ENCODE assay signal across 8 cellular contexts in the genomic region with DNA sequence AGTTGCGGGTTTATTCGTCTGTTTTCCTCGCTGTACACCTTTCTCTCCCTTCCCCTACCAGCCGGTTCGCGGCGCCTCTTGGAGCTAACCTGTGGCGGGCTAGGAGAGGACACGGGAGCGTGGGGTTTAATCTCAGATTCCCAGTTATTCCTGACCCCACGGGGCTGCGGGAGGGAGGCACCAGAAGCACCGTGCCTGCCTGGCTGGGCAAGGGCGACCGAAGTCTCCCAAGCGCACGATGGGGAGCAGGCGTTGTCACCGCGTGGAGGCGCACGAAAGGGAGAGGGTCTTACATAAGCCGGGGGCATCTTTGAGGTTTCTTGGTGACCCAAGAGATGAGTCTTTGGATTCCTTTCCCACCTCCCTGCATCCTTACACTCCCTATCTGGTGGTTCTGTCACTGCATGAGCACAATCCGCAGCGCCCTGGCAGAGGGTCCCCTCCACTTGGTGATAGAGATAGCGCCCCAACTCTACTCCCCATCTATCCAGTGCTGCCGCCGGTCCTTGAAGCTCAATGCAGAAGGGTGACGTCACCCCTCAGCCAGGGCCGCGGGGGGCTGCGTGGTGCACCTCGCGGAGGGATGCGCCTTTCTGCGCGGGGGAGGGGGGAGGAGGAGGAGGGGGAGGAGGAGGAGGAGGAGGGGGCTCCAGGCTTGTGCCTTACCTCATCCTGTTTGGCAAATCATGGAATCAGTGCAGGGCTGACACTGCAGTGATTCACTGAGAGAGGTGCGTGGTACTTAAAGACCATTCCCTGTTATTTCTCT. TPM values are rescaled to one million over a fixed set of nuclear protein-coding genes. Genes with fewer than 3 reads are reported as not detected.
DNase-seq lines count a peak whose midpoint lies in the region; ATAC-seq, FAIRE-seq and TF ChIP-seq lines count a peak whose summit lies in the region.

No MANE protein-coding gene starts in this region.

- H3K4me3 ChIP-seq in endothelial cell of umbilical vein (replicated peaks in 1 of 3; ENCODE audit: insufficient read depth in 1 of 3, low read depth in 1 of 3, low read length in 3 of 3) = peak overlapping the region; percentile 50 to 69 (median 61)
- H3K4me3 ChIP-seq in muscle layer of colon (ENCODE audit: low read depth in 1 of 2, low read length in 2 of 2) = peak overlapping the region; percentile 39 to 48
- peak overlapping the region; percentile 26 to 65 (median 48) for H3K4me3 ChIP-seq in transverse colon

- no peaks in the 10 kb centered on the region for H3K27me3 ChIP-seq in endothelial cell of umbilical vein (ENCODE audit: control insufficient read depth in 2 of 2, insufficient read depth in 2 of 2, low read length in 2 of 2)
- H3K27me3 ChIP-seq in muscle layer of colon (ENCODE audit: control insufficient read depth in 1 of 2, insufficient read depth in 2 of 2, low read length in 2 of 2) = peaks cover 0 to 6% of the 10 kb centered on the region in 2 donors
- H3K27me3 ChIP-seq in transverse colon = no peaks in the 10 kb centered on the region

- H3K9me3 ChIP-seq in endothelial cell of umbilical vein (replicated peaks; ENCODE audit: control insufficient read depth, insufficient read depth, low read length) = no peaks in the 10 kb centered on the region
- no peaks in the 10 kb centered on the region for H3K9me3 ChIP-seq in muscle layer of colon (ENCODE audit: low read length)
- H3K9me3 ChIP-seq in transverse colon = no peaks in the 10 kb centered on the region

- TF ChIP-seq CTCF in endothelial cell of umbilical vein (IDR thresholded peaks at IDR 0.05; ENCODE audit: extremely low read depth in 1 of 2, insufficient read depth in 1 of 2, low read depth in 1 of 2, low read length in 2 of 2) (no peak), transverse colon (IDR thresholded peaks at IDR 0.05) (no peak)

- in situ Hi-C loops in transverse colon (cut with MboI; ENCODE audit: low pct_ligation_motif_present in 1 of 4, low pct_unique_long_range_greater_than_20kb in 1 of 4, low sequenced_read_pairs in 3 of 4) = no loop called here

- H3K79me2 ChIP-seq in endothelial cell of umbilical vein (ENCODE audit: control insufficient read depth, insufficient read depth, low read length) = no peaks in the 10 kb centered on the region

- H3K9me1 ChIP-seq in endothelial cell of umbilical vein (replicated peaks; ENCODE audit: control insufficient read depth, extremely low read depth, insufficient read depth, low read length) = no peaks in the 10 kb centered on the region

- TF ChIP-seq POLR2A in endothelial cell of umbilical vein (IDR thresholded peaks at IDR 0.05; ENCODE audit: low read depth, low read length) = no peak
- no peak for TF ChIP-seq POLR2A in transverse colon (IDR thresholded peaks at IDR 0.05)

- H2AFZ ChIP-seq in endothelial cell of umbilical vein (ENCODE audit: low read depth, low read length) = peak overlapping the region; percentile 48

- CTCF ChIA-PET in endothelial cell of umbilical vein (lab: Charles Lee) = no interaction called here

- H3K9ac ChIP-seq in endothelial cell of umbilical vein (replicated peaks; ENCODE audit: extremely low read depth, insufficient read depth, low read length) (no peak overlapping the region), muscle layer of colon (ENCODE audit: low read length) (no peak overlapping the region)

- peak; percentile 21 for FAIRE-seq in endothelial cell of umbilical vein (lab: Jason Lieb, UNC)

- H4K20me1 ChIP-seq in endothelial cell of umbilical vein (replicated peaks; ENCODE audit: control insufficient read depth, extremely low read depth, insufficient read depth, low read length) = no peaks in the 10 kb centered on the region

- H3K36me3 ChIP-seq in endothelial cell of umbilical vein (ENCODE audit: control insufficient read depth in 2 of 2, extremely low read depth in 1 of 2, insufficient read depth in 2 of 2, low read length in 2 of 2) = no peaks in the 10 kb centered on the region
- H3K36me3 ChIP-seq in muscle layer of colon (ENCODE audit: insufficient read depth, low read length) = no peaks in the 10 kb centered on the region
- no peaks in the 10 kb centered on the region for H3K36me3 ChIP-seq in transverse colon

- H3K4me2 ChIP-seq in endothelial cell of umbilical vein (ENCODE audit: insufficient read depth, low read length) = peak overlapping the region; percentile 60

- WGBS in transverse colon (ENCODE audit: low coverage in 1 of 2), 2 donors = 60% methylated on average over 25 of the region's 38 CpGs; no CpG with 5 or more reads in 1 of the 2 donors

- POLR2A ChIA-PET in endothelial cell of umbilical vein (lab: Charles Lee) = no interaction called here

- no peak overlapping the region for H3K27ac ChIP-seq in endothelial cell of umbilical vein (ENCODE audit: insufficient read depth, low read depth, low read length)
- H3K27ac ChIP-seq in muscle layer of colon (ENCODE audit: low read depth, low read length) = peak overlapping the region; percentile 9
- H3K27ac ChIP-seq in transverse colon = peak overlapping the region; percentile 65 to 77 (median 70)

- peak; percentile 65 for DNase-seq in Right ventricle myocardium inferior (ENCODE audit: missing footprints)
- no peak for DNase-seq in cardiac septum (ENCODE audit: low spot score)
- peak; percentile 1 to 10 for DNase-seq in activated CD4-positive, alpha-beta T cell treated with anti-CD3 and anti-CD28 coated beads, Interleukin-2, amount 50 U/mL, for 48 hours
- DNase-seq in endothelial cell of umbilical vein (ENCODE audit: low read depth, low spot score) = no peak
- DNase-seq in transverse colon = peak; percentile 22
- DNase-seq in T1000 (lab: John Stamatoyannopoulos, UW) = no peak

- dilution Hi-C loops in endothelial cell of umbilical vein (cut with MboI; ENCODE audit: extremely low pct_ligation_motif_present, low sequenced_read_pairs) = no loop called here

- intact Hi-C loops in Right ventricle myocardium inferior (cut with DNase I) (loop anchor here (5.0 kb wide), 1 partner anchor 90 kb away; no protein-coding TSS in a partner anchor), cardiac septum (cut with DNase I) (no loop called here), endothelial cell of umbilical vein (cut with micrococcal nuclease) (no loop called here), transverse colon (cut with DNase I; ENCODE audit: low total_unique reads) (no loop called here)

- ATAC-seq in Right ventricle myocardium inferior = peak; percentile 27
- no peak for ATAC-seq in HG02938 (IDR thresholded peaks at IDR 0.05; ENCODE audit: unreplicated experiment)

- no TSS peak for BruUV-seq in endothelial cell of umbilical vein (replicated peaks; lab: Mats Ljungman, UMichigan)

- H3K4me1 ChIP-seq in endothelial cell of umbilical vein (ENCODE audit: control insufficient read depth, extremely low read depth, insufficient read depth, low read length) (peaks cover 16% of the 10 kb centered on the region), muscle layer of colon (ENCODE audit: insufficient read depth, low read length) (no peaks in the 10 kb centered on the region), transverse colon (peaks cover 0 to 6% (median 0%) of the 10 kb centered on the region in 4 donors)

- TF ChIP-seq EP300 in transverse colon (IDR thresholded peaks at IDR 0.05; ENCODE audit: low read depth) = no peak

TF ChIP-seq in endothelial cell of umbilical vein, 7 proteins besides CTCF, POLR2A, EP300 and RAD21:
- TF ChIP-seq FOS (IDR thresholded peaks at IDR 0.05; ENCODE audit: borderline replicate concordance, insufficient read depth, low read length) = no peak
- no peak for TF ChIP-seq EZH2 (IDR thresholded peaks at IDR 0.05; ENCODE audit: borderline replicate concordance, low read depth, low read length, severe bottlenecking)
- TF ChIP-seq, protein P1, sequence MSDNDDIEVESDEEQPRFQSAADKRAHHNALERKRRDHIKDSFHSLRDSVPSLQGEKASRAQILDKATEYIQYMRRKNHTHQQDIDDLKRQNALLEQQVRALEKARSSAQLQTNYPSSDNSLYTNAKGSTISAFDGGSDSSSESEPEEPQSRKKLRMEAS (IDR thresholded peaks at IDR 0.05; ENCODE audit: insufficient read depth, insufficient read length) = no peak
- TF ChIP-seq GATA2 (IDR thresholded peaks at IDR 0.05; ENCODE audit: insufficient read depth, insufficient read length, low read depth, low read length) = no peak
- TF ChIP-seq JUN (IDR thresholded peaks at IDR 0.05; ENCODE audit: borderline replicate concordance, insufficient read depth, insufficient read length, low read depth) = no peak
- no peak for TF ChIP-seq MYC (IDR thresholded peaks at IDR 0.05; ENCODE audit: low read depth, low read length)
- TF ChIP-seq POLR2AphosphoS5 (IDR thresholded peaks at IDR 0.05; ENCODE audit: insufficient read depth, low read depth, low read length) = no peak

RNA-seq across cellular contexts. Expression of gene TSPAN7, which starts 0.8 kb away (rescaled TPM):
- total RNA-seq in Right ventricle myocardium inferior (26.5 TPM), cardiac septum (13.0 TPM), endothelial cell of umbilical vein (4.2 and 5.2 TPM in 2 replicates), transverse colon (100 to 1,000 TPM in 3 of 4 donors, 10 to 100 TPM in 1; 26.9 to 170 (median 134) TPM)
- polyA plus RNA-seq in endothelial cell of umbilical vein = 2.7 and 3.2 TPM in 2 replicates
- 3.2 and 3.4 TPM in 2 replicates for polyA plus RNA-seq in endothelial cell of umbilical vein (2011; cell fraction: cytosol; rRNA removed)
- 1.1 and 1.6 TPM in 2 replicates for polyA plus RNA-seq in endothelial cell of umbilical vein (2011; cell fraction: nucleus; rRNA removed)
- 0.34 and 0.43 TPM in 2 replicates for polyA plus RNA-seq in endothelial cell of umbilical vein (2012)
- 2.3 and 3.1 TPM in 2 replicates for polyA minus RNA-seq in endothelial cell of umbilical vein
- not detected for polyA minus RNA-seq in endothelial cell of umbilical vein (2011; cell fraction: cytosol; rRNA and poly(A)+ RNA removed)
- polyA minus RNA-seq in endothelial cell of umbilical vein (2011; cell fraction: nucleus; rRNA and poly(A)+ RNA removed) = 1.3 and 2.0 TPM in 2 replicates

Comparison
In these comparisons a context has a peak if more than half of its experiments do, and no peak if none do; other contexts are left out.
1. DNase-seq: peak in Right ventricle myocardium inferior (single experiment), activated CD4-positive, alpha-beta T cell treated with anti-CD3 and anti-CD28 coated beads, Interleukin-2, amount 50 U/mL, for 48 hours (2 of 2) and transverse colon (single experiment); none in cardiac septum (single experiment), endothelial cell of umbilical vein (single experiment) and T1000 (single experiment).
2. Peak in every context shown above with its lines, with median percentiles within 50 percentile points of each other: H3K4me3 ChIP-seq.